In genomic region chr19:54518844-54519243, GRCh38 we compare ENCODE assay signal across 12 cellular contexts. TPM values are rescaled to one million over a fixed set of nuclear protein-coding genes. Genes with fewer than 3 reads are reported as not detected.
DNase-seq lines count a peak whose midpoint lies in the region; ATAC-seq and TF ChIP-seq lines count a peak whose summit lies in the region.
"Had no signal": no experiment of that assay in that cellular context is flagged by ENCODE, and none has a peak within 500 bp of the region (broad histone marks: within the 10 kb centered on the region; RNA-seq: fewer than 3 reads in every experiment).

No MANE protein-coding gene starts in this region.

- DNase-seq in activated effector memory CD4-positive, alpha-beta T cell treated with anti-CD3 and anti-CD28 coated beads, Interleukin-2, amount 50 U/mL, for 16 hours: peak; percentile 59
- DNase-seq in activated effector memory CD4-positive, alpha-beta T cell treated with Interleukin-2 at 50 U/mL for 16 hours: no peak
- DNase-seq in pulmonary artery endothelial cell (ENCODE audit: low read depth, low spot score) (peak; percentile 63), NCI-H1417 (lab: John Stamatoyannopoulos, UW) (no peak), colonic mucosa (no peak), brain microvascular endothelial cell (no peak)
- DNase-seq: CD4-positive, alpha-beta memory T cell; MM.1S; upper lobe of right lung had no signal

- peaks cover 3% of the 10 kb centered on the region for H3K9me3 Mint-ChIP-seq in T-helper 1 cell treated with Interleukin-12 subunit alpha and Interleukin-12 subunit beta and Interleukin-4 antibody, amounts not matched to agents 30 μg/mL and 1 μg/mL, for 36 hours

- TF ChIP-seq CTCF in colonic mucosa (IDR thresholded peaks at IDR 0.05) (no peak), brain microvascular endothelial cell (IDR thresholded peaks at IDR 0.05; ENCODE audit: low read depth, low read length, missing control alignments) (no peak)

- intact Hi-C loops in colonic mucosa (cut with DNase I): no loop called here

- H3K36me3 ChIP-seq in colonic mucosa: no peaks in the 10 kb centered on the region
- no peaks in the 10 kb centered on the region for H3K36me3 ChIP-seq in brain microvascular endothelial cell (replicated peaks)
- H3K36me3 ChIP-seq: upper lobe of right lung had no signal

- H3K4me1 ChIP-seq in colonic mucosa: no peaks in the 10 kb centered on the region
- H3K4me1 ChIP-seq: upper lobe of right lung had no signal

- H3K4me3 ChIP-seq in colonic mucosa: no peak overlapping the region
- no peak overlapping the region for H3K4me3 ChIP-seq in brain microvascular endothelial cell (ENCODE audit: low read depth, low read length)
- H3K4me3 ChIP-seq: upper lobe of right lung had no signal

- no peaks in the 10 kb centered on the region for H3K9me3 ChIP-seq in colonic mucosa
- H3K9me3 ChIP-seq: upper lobe of right lung had no signal

- no peaks in the 10 kb centered on the region for H3K36me3 Mint-ChIP-seq in T-helper 1 cell treated with Interleukin-12 subunit alpha and Interleukin-12 subunit beta and Interleukin-4 antibody, amounts not matched to agents 30 μg/mL and 1 μg/mL, for 36 hours (ENCODE audit: low read depth)
- H3K36me3 Mint-ChIP-seq: CD4-positive, alpha-beta memory T cell had no signal

- peak overlapping the region; percentile 56 for H3K4me3 Mint-ChIP-seq in T-helper 1 cell treated with Interleukin-12 subunit alpha and Interleukin-12 subunit beta and Interleukin-4 antibody, amounts not matched to agents 30 μg/mL and 1 μg/mL, for 36 hours

- H3K27ac Mint-ChIP-seq in T-helper 1 cell treated with Interleukin-12 subunit alpha and Interleukin-12 subunit beta and Interleukin-4 antibody, amounts not matched to agents 30 μg/mL and 1 μg/mL, for 36 hours: peak overlapping the region; percentile 81

- H3K9ac ChIP-seq in colonic mucosa (ENCODE audit: low read depth in 2 of 2, low read length in 2 of 2): no peak overlapping the region

- peak; percentile 49 for ATAC-seq in HG02981 (IDR thresholded peaks at IDR 0.05; ENCODE audit: unreplicated experiment)
- ATAC-seq: upper lobe of right lung had no signal

- peaks cover 15% of the 10 kb centered on the region for H3K27me3 Mint-ChIP-seq in T-helper 1 cell treated with Interleukin-12 subunit alpha and Interleukin-12 subunit beta and Interleukin-4 antibody, amounts not matched to agents 30 μg/mL and 1 μg/mL, for 36 hours (ENCODE audit: low read depth)

- H3K27me3 ChIP-seq in colonic mucosa: no peaks in the 10 kb centered on the region
- no peaks in the 10 kb centered on the region for H3K27me3 ChIP-seq in brain microvascular endothelial cell (replicated peaks)

- no peak overlapping the region for H3K27ac ChIP-seq in colonic mucosa
- no peak overlapping the region for H3K27ac ChIP-seq in brain microvascular endothelial cell
- H3K27ac ChIP-seq: upper lobe of right lung had no signal

- H3K4me1 Mint-ChIP-seq in T-helper 1 cell treated with Interleukin-12 subunit alpha and Interleukin-12 subunit beta and Interleukin-4 antibody, amounts not matched to agents 30 μg/mL and 1 μg/mL, for 36 hours (ENCODE audit: low read depth): peaks cover 50% of the 10 kb centered on the region

- in situ Hi-C loops in brain microvascular endothelial cell (cut with HindIII; ENCODE audit: low pct_ligation_motif_present, low sequenced_read_pairs): no loop called here

RNA-seq across cellular contexts. Expression of gene LAIR2, which starts 16.2 kb away (rescaled TPM):
- total RNA-seq in pulmonary artery endothelial cell (not detected in 2 replicates), colonic mucosa (under 1 TPM in 1 of 2 donors, not detected in 1; 0.37 TPM)
- total RNA-seq: kidney epithelial cell, upper lobe of right lung had no signal

RNA-seq across cellular contexts. Expression of gene CDC42EP5, which starts 45.7 kb away (rescaled TPM):
- total RNA-seq in pulmonary artery endothelial cell (30.2 and 35.7 TPM in 2 replicates), colonic mucosa (100 to 1,000 TPM; 444 to 601 TPM)
- total RNA-seq: CD4-positive, alpha-beta memory T cell had no signal

RNA-seq across cellular contexts. Expression of gene LILRA2, which starts 54.7 kb away (rescaled TPM):
- total RNA-seq in pulmonary artery endothelial cell (not detected in 2 replicates), colonic mucosa (under 1 TPM; 0.35 to 0.85 TPM)
- total RNA-seq: kidney epithelial cell had no signal

RNA-seq across cellular contexts. Expression of gene LENG9, which starts 55.3 kb away (rescaled TPM):
- 6.8 and 7.9 TPM in 2 replicates for total RNA-seq in pulmonary artery endothelial cell
- total RNA-seq in colonic mucosa: 10 to 100 TPM; 18.2 to 24.6 TPM

Comparison
In these comparisons a context has a peak if more than half of its experiments do, and no peak if none do; other contexts are left out.
1. DNase-seq: peak in activated effector memory CD4-positive, alpha-beta T cell treated with anti-CD3 and anti-CD28 coated beads, Interleukin-2, amount 50 U/mL, for 16 hours (single experiment) and pulmonary artery endothelial cell (single experiment); none in activated effector memory CD4-positive, alpha-beta T cell treated with Interleukin-2 at 50 U/mL for 16 hours (single experiment), NCI-H1417 (0 of 3), colonic mucosa (single experiment) and brain microvascular endothelial cell (single experiment).
2. RNA of gene CDC42EP5, which starts 45.7 kb away (total RNA-seq): 444 to 601 TPM in colonic mucosa; 30.2 to 35.7 TPM in pulmonary artery endothelial cell; every median in the first group is over 10 times any median in the second.